In the genomic region with DNA sequence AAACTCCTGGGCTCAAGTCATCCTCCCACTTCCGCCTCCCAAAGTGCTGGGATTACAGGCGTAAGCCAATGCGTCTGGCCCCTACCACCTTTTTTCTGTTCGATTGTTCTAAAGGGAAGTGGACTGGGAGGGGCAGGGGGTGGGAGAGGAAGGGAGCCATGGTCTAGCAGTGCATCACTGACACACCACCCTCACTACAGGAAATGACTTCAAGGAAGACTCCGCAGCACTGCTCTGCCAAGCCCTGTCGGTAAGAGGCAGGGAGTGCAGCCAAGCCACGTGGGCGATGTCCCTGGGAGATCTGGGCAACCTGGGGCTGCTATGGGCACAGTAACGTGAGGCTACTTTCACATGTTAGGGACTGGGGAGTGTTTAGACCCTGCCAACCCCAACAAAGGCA, we compare ENCODE assay signal across 8 cellular contexts. TPM values are rescaled to one million over a fixed set of nuclear protein-coding genes. Genes with fewer than 3 reads are reported as not detected.
DNase-seq lines count a peak whose midpoint lies in the region; ATAC-seq and TF ChIP-seq lines count a peak whose summit lies in the region.

No MANE protein-coding gene starts in this region.

- H3K9me3 ChIP-seq in testis, result no peaks in the 10 kb centered on the region

- H3K4me3 ChIP-seq in cardiac fibroblast (replicated peaks in 1 of 2; ENCODE audit: low read depth in 2 of 2, low read length in 2 of 2) (no peak overlapping the region), testis (no peak overlapping the region)

- ATAC-seq in activated CD4-positive, CD25-positive, alpha-beta regulatory T cell treated with anti-CD3 and anti-CD28 coated beads, Interleukin-2, amount 50 U/mL, for 24 hours, result peak; percentile 98 to 100
- no peak for ATAC-seq in GM21786 (IDR thresholded peaks at IDR 0.05; ENCODE audit: unreplicated experiment)

- no peak for TF ChIP-seq POLR2A in testis (IDR thresholded peaks at IDR 0.05)

- TF ChIP-seq RAD21 in Ishikawa (IDR thresholded peaks at IDR 0.05; ENCODE audit: low read depth), result no peak

- no peaks in the 10 kb centered on the region for H3K27me3 ChIP-seq in testis

- 46 to 75% methylated on average over 4 to 9 of the region's 9 CpGs for WGBS in testis, 2 donors

- intact Hi-C loops in testis (cut with DNase I; ENCODE audit: low total_unique reads), result no loop called here

- TF ChIP-seq CTCF in cardiac fibroblast (IDR thresholded peaks at IDR 0.05; ENCODE audit: low read depth, low read length) (peak; percentile 52), testis (IDR thresholded peaks at IDR 0.05) (peak in 1 of 3 experiments; percentile 24), RWPE1 (conservative IDR thresholded peaks at IDR 0.05; ENCODE audit: low read depth) (no peak)

- H3K36me3 ChIP-seq in testis (ENCODE audit: low read depth, missing control alignments), result no peaks in the 10 kb centered on the region

- peak; percentile 85 for DNase-seq in cardiac fibroblast (ENCODE audit: low read depth in 2 of 2)
- DNase-seq in mucosa of gallbladder (ENCODE audit: low spot score), result peak; percentile 52
- DNase-seq in testis, result peak; percentile 62
- DNase-seq in RWPE1 (ENCODE audit: low spot score), result no peak
- DNase-seq in NCI-H446 treated with DMSO at 0.1 percent for 48 hours (lab: John Stamatoyannopoulos, UW), result no peak

- no peak for TF ChIP-seq EP300 in Ishikawa (IDR thresholded peaks at IDR 0.05; ENCODE audit: borderline replicate concordance)

- POLR2A ChIA-PET in RWPE1 (lab: Yijun Ruan, JAX; ENCODE audit: low non-redundant PET), result no interaction called here

- CTCF ChIA-PET in RWPE1 (lab: Yijun Ruan, JAX), result no interaction called here

- no peaks in the 10 kb centered on the region for H3K4me1 ChIP-seq in testis

- H3K27ac ChIP-seq in testis (peak overlapping the region in 1 of 2 donors; percentile 30), RWPE1 (no peak overlapping the region)

TF ChIP-seq in Ishikawa, 13 proteins besides CTCF, POLR2A, EP300 and RAD21:
- TF ChIP-seq ZBTB7A (IDR thresholded peaks at IDR 0.05; ENCODE audit: low read depth), result no peak
- TF ChIP-seq MAX (IDR thresholded peaks at IDR 0.05), result peak; percentile 28; the same call in 1 of the 2 replicates
- TF ChIP-seq, protein P1, sequence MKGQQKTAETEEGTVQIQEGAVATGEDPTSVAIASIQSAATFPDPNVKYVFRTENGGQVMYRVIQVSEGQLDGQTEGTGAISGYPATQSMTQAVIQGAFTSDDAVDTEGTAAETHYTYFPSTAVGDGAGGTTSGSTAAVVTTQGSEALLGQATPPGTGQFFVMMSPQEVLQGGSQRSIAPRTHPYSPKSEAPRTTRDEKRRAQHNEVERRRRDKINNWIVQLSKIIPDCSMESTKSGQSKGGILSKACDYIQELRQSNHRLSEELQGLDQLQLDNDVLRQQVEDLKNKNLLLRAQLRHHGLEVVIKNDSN (IDR thresholded peaks at IDR 0.05), result peak; percentile 52

RNA-seq across cellular contexts. Expression of gene LRRC74A, which starts 18.0 kb away (rescaled TPM):
- total RNA-seq in mucosa of gallbladder, result not detected
- total RNA-seq in testis, result 10 to 100 TPM in 1 of 2 donors, 1 to 10 TPM in 1; 5.9 to 28.7 TPM
- polyA plus RNA-seq in testis (ENCODE audit: insufficient read depth, low read depth, low replicate concordance), result 32.5 TPM

RNA-seq across cellular contexts. Expression of gene ANGEL1, which starts 31.5 kb away (rescaled TPM):
- total RNA-seq in mucosa of gallbladder (22.2 TPM), testis (100 to 1,000 TPM; 126 to 132 TPM)
- polyA plus RNA-seq in testis (ENCODE audit: insufficient read depth, low read depth, low replicate concordance), result 150 TPM

Comparison
In these comparisons a context has a peak if more than half of its experiments do, and no peak if none do; other contexts are left out.
1. DNase-seq: peak in cardiac fibroblast (2 of 2), mucosa of gallbladder (single experiment) and testis (single experiment); none in RWPE1 (single experiment) and NCI-H446 treated with DMSO at 0.1 percent for 48 hours (single experiment).